Comparison of ENCODE assay signal across 27 cellular contexts in the genomic region with DNA sequence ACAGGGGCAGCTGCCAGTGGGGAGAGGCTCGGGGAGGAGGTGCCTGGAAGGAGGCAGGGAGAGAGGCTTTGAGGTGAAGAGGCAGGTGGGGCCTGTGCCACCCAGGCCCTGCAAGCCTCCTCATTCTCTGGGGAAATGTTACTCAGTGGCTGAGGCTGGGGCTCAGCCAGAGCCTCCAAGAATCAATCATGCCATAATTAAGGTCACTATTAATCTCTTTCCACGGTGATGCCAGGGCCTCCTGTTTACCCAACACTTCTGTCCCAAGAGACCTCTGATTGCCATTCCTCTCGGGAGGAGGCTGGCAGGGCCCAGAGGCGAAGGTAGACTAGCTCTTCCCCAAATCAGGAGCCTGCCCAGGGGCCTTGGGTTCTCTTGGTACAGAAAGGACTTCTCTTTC. TPM values are rescaled to one million over a fixed set of nuclear protein-coding genes. Genes with fewer than 3 reads are reported as not detected.
DNase-seq lines count a peak whose midpoint lies in the region; ATAC-seq and TF ChIP-seq lines count a peak whose summit lies in the region.
"Had no signal": no experiment of that assay in that cellular context is flagged by ENCODE, and none has a peak within 500 bp of the region (broad histone marks: within the 10 kb centered on the region; RNA-seq: fewer than 3 reads in every experiment).

No MANE protein-coding gene starts in this region.

- H3K27ac ChIP-seq in osteoblast (ENCODE audit: low read depth, low read length) = no peak overlapping the region
- H3K27ac ChIP-seq in GM23248 = no peak overlapping the region
- H3K27ac ChIP-seq: HL-60, KMS-11, PC-9, SJCRH30 had no signal

- H3K4me3 Mint-ChIP-seq in T-helper 17 cell (no peak overlapping the region), Caco-2 (ENCODE audit: unreplicated experiment) (no peak overlapping the region)
- H3K4me3 Mint-ChIP-seq: CD4-positive, alpha-beta T cell; IgD-negative memory B cell had no signal

- H3K27ac Mint-ChIP-seq in T-helper 17 cell = peak overlapping the region; percentile 89
- H3K27ac Mint-ChIP-seq in Caco-2 (ENCODE audit: unreplicated experiment) = no peak overlapping the region
- H3K27ac Mint-ChIP-seq: CD4-positive, alpha-beta T cell had no signal

- intact Hi-C loops in Caco-2 (cut with micrococcal nuclease; ENCODE audit: unreplicated experiment) = no loop called here

- no peaks in the 10 kb centered on the region for H3F3A ChIP-seq in GM23248 (ENCODE audit: insufficient read depth)

- 80 to 88% methylated on average over 4 of the region's 4 CpGs for WGBS in GM23248 (ENCODE audit: low coverage in 1 of 2, low lambda C conversion rate in 2 of 2, missing lambda C conversion rate in 2 of 2), 2 experiments

- H2AFZ ChIP-seq in osteoblast (ENCODE audit: low read length) (no peak overlapping the region), GM23248 (no peak overlapping the region)
- H2AFZ ChIP-seq: PC-9 had no signal

- peaks cover 7% of the 10 kb centered on the region for H3K4me1 ChIP-seq in osteoblast (ENCODE audit: insufficient read depth, low read length)
- peaks cover 28% of the 10 kb centered on the region for H3K4me1 ChIP-seq in Caco-2
- H3K4me1 ChIP-seq in GM23248 (ENCODE audit: insufficient read depth) = peaks cover 7% of the 10 kb centered on the region

- in situ Hi-C loops in GM23248 (cut with MboI) = no loop called here

- H3K4me1 Mint-ChIP-seq in T-helper 17 cell = peaks cover 20% of the 10 kb centered on the region
- H3K4me1 Mint-ChIP-seq in Caco-2 (ENCODE audit: low read depth, unreplicated experiment) = peaks cover 24% of the 10 kb centered on the region

- DNase-seq in NCI-H2029 treated with DMSO at 0.1 percent for 48 hours (lab: John Stamatoyannopoulos, UW) = peak; percentile 21
- DNase-seq in NCI-H2029 (lab: John Stamatoyannopoulos, UW) = no peak
- DNase-seq in D341Med (ENCODE audit: low spot score) = peak; percentile 71
- DNase-seq in T-helper 17 cell = no peak
- DNase-seq in osteoblast (ENCODE audit: insufficient read length, low spot score, missing footprints) = peak; percentile 66
- no peak for DNase-seq in Caco-2
- DNase-seq in GM23248 = no peak
- DNase-seq: CD4-positive, alpha-beta T cell; EL; GDM1; NCI-H1048; NCI-H146; NCI-H1930; NCI-H524 treated with DMSO at 0.1 percent for 48 hours; NK-92 treated with Interleukin-12 subunit alpha and Interleukin-12 subunit beta, amount 100 ng/mL, for 24 hours; PC-9; SJCRH30; T-helper 2 cell had no signal

- peaks cover 11% of the 10 kb centered on the region for H4K20me1 ChIP-seq in osteoblast (ENCODE audit: insufficient read depth, low read length)
- no peaks in the 10 kb centered on the region for H4K20me1 ChIP-seq in GM23248 (ENCODE audit: insufficient read depth)

- H3K9me3 ChIP-seq in T-helper 17 cell (ENCODE audit: control insufficient read depth, low read length, poor library complexity, severe bottlenecking) = no peaks in the 10 kb centered on the region
- no peaks in the 10 kb centered on the region for H3K9me3 ChIP-seq in osteoblast (ENCODE audit: low read depth, low read length)
- H3K9me3 ChIP-seq in Caco-2 = no peaks in the 10 kb centered on the region
- no peaks in the 10 kb centered on the region for H3K9me3 ChIP-seq in GM23248 (ENCODE audit: low read depth)
- H3K9me3 ChIP-seq: SJCRH30 had no signal

- H3K4me3 ChIP-seq in osteoblast (ENCODE audit: insufficient read depth, low read length) (no peak overlapping the region), Caco-2 (ENCODE audit: low read depth, low read length) (no peak overlapping the region), GM23248 (no peak overlapping the region)
- H3K4me3 ChIP-seq: GM12878, PC-9, SJCRH30 had no signal

- no peaks in the 10 kb centered on the region for H3K9me2 ChIP-seq in GM23248 (ENCODE audit: insufficient read depth)

- CTCF ChIA-PET in Caco-2 (lab: Charles Lee) = interaction anchor here (1.3 kb wide), 1 partner anchor 12 kb away, joined by 4 read pairs; no protein-coding TSS in a partner anchor

- no peak overlapping the region for H3K9ac ChIP-seq in GM23248
- H3K9ac ChIP-seq: KMS-11 had no signal

- POLR2A ChIA-PET in Caco-2 (lab: Charles Lee) = no interaction called here

- no TSS peak for BruUV-seq in Caco-2 (replicated peaks; lab: Mats Ljungman, UMichigan)

- H3K79me2 ChIP-seq in osteoblast (ENCODE audit: insufficient read depth, low read length) = no peaks in the 10 kb centered on the region
- H3K79me2 ChIP-seq in GM23248 (ENCODE audit: insufficient read depth) = no peaks in the 10 kb centered on the region

- H3K36me3 Mint-ChIP-seq in T-helper 17 cell (ENCODE audit: low read depth) (peaks cover 7% of the 10 kb centered on the region), Caco-2 (ENCODE audit: insufficient read depth, unreplicated experiment) (no peaks in the 10 kb centered on the region)

- H3K4me2 ChIP-seq in osteoblast (ENCODE audit: insufficient read depth, low read length) = no peak overlapping the region
- H3K4me2 ChIP-seq in GM23248 (ENCODE audit: unreplicated experiment) = no peak overlapping the region
- H3K4me2 ChIP-seq: KMS-11, PC-9 had no signal

- H3K27me3 ChIP-seq in osteoblast (ENCODE audit: insufficient read depth, low read length) = no peaks in the 10 kb centered on the region
- H3K27me3 ChIP-seq in Caco-2 (replicated peaks; ENCODE audit: control insufficient read depth, insufficient read depth, low read length) = no peaks in the 10 kb centered on the region
- H3K27me3 ChIP-seq in GM23248 (replicated peaks; ENCODE audit: insufficient read depth) = no peaks in the 10 kb centered on the region
- H3K27me3 ChIP-seq: SJCRH30 had no signal

- no peak for TF ChIP-seq CTCF in osteoblast (IDR thresholded peaks at IDR 0.05; ENCODE audit: extremely low read depth, low read depth, low read length)
- TF ChIP-seq CTCF in Caco-2 (IDR thresholded peaks at IDR 0.05; ENCODE audit: insufficient read depth in 1 of 2, low read depth in 1 of 2, low read length in 1 of 2, severe bottlenecking in 1 of 2, unreplicated experiment in 1 of 2) = no peak

- H3K36me3 ChIP-seq in osteoblast (ENCODE audit: insufficient read depth, low read length) (no peaks in the 10 kb centered on the region), Caco-2 (ENCODE audit: control insufficient read depth, insufficient read depth, low read length) (no peaks in the 10 kb centered on the region), GM23248 (ENCODE audit: low read depth) (no peaks in the 10 kb centered on the region)
- H3K36me3 ChIP-seq: SJCRH30 had no signal

- H3K9me3 Mint-ChIP-seq in Caco-2 (ENCODE audit: unreplicated experiment) = no peaks in the 10 kb centered on the region
- H3K9me3 Mint-ChIP-seq: CD4-positive, alpha-beta T cell; IgD-negative memory B cell had no signal

- no peaks in the 10 kb centered on the region for H3K27me3 Mint-ChIP-seq in T-helper 17 cell
- no peaks in the 10 kb centered on the region for H3K27me3 Mint-ChIP-seq in Caco-2 (ENCODE audit: insufficient read depth, unreplicated experiment)
- H3K27me3 Mint-ChIP-seq: CD4-positive, alpha-beta T cell; IgD-negative memory B cell had no signal

- no peak for ATAC-seq in T-helper 17 cell
- ATAC-seq: GM12878, HCT116, Right ventricle myocardium inferior, SK-N-SH treated with all-trans-retinoic acid at 6 μM for 48 hours had no signal

RNA-seq across cellular contexts. Expression of a gene that starts 38.4 kb away (rescaled TPM):
- total RNA-seq in T-helper 17 cell = 100 to 1,000 TPM in 1 of 2 donors, 10 to 100 TPM in 1; 77.3 to 108 TPM
- 13.4 and 14.1 TPM in 2 replicates for total RNA-seq in osteoblast
- 25.7 and 28.6 TPM in 2 replicates for total RNA-seq in Caco-2 (2022)
- 7.0 and 10.7 TPM in 2 replicates for total RNA-seq in GM23248 (2014; rRNA removed; shearing (Covaris generic))
- 3.4 and 5.6 TPM in 2 replicates for polyA plus RNA-seq in GM23248 (2016; fragmentation: Nextera tagmentation; extraction: Ambion mirVana)

RNA-seq across cellular contexts. Expression of a gene that starts 54.4 kb away (rescaled TPM):
- 1 to 10 TPM; 1.3 to 3.1 TPM for total RNA-seq in T-helper 17 cell
- total RNA-seq in osteoblast = 2.4 and 4.3 TPM in 2 replicates
- 46.0 and 51.4 TPM in 2 replicates for total RNA-seq in Caco-2 (2022)
- total RNA-seq in GM23248 (2014; rRNA removed; shearing (Covaris generic)) = 10.5 and 13.0 TPM in 2 replicates
- polyA plus RNA-seq in GM23248 (2016; fragmentation: Nextera tagmentation; extraction: Ambion mirVana) = 5.7 and 6.3 TPM in 2 replicates
- total RNA-seq: A172, H4, SJCRH30 had no signal

Comparison
In these comparisons a context has a peak if more than half of its experiments do, and no peak if none do; other contexts are left out.
1. DNase-seq: peak in NCI-H2029 treated with DMSO at 0.1 percent for 48 hours (single experiment), D341Med (single experiment) and osteoblast (single experiment); none in NCI-H2029 (single experiment), T-helper 17 cell (0 of 3), Caco-2 (0 of 2) and GM23248 (single experiment).